ENCODE assay signal across 16 cellular contexts in the genomic region with DNA sequence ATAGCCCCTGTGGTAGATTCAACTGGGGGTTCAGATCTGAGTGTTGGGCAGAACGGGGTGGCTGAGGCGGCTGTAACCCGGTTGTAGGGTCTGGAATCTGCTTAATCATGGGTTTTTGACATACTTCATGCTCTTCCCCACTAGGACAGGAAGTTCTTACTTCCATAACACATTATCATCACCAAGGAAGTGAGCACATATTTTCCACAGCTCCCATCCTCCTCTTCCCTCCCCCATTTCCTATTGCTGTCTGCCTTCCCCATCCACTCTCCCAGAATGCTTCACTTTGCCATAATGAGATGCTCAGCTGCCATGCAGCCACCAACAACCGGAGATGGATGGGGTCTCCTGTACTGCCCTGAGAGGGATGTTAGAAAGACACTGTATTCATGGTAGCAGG. TPM values are rescaled to one million over a fixed set of nuclear protein-coding genes. Genes with fewer than 3 reads are reported as not detected.
DNase-seq lines count a peak whose midpoint lies in the region; FAIRE-seq and TF ChIP-seq lines count a peak whose summit lies in the region.
"Had no signal": no experiment of that assay in that cellular context is flagged by ENCODE, and none has a peak within 500 bp of the region (broad histone marks: within the 10 kb centered on the region; RNA-seq: fewer than 3 reads in every experiment).

No MANE protein-coding gene starts in this region.

- H3K27ac Mint-ChIP-seq in activated naive CD4-positive, alpha-beta T cell treated with anti-CD3 and anti-CD28 coated beads, Interleukin-2, amount 50 U/mL, for 24 hours, result peak overlapping the region; percentile 73
- no peak overlapping the region for H3K27ac Mint-ChIP-seq in activated naive CD4-positive, alpha-beta T cell treated with anti-CD3 and anti-CD28 coated beads, Interleukin-2, amount 10 ng/mL, durations not matched to agents 7 days and 5 days
- H3K27ac Mint-ChIP-seq: effector memory CD8-positive, alpha-beta T cell had no signal

- no peak overlapping the region for H3K4me3 ChIP-seq in cardiac fibroblast (replicated peaks in 1 of 2; ENCODE audit: low read depth in 2 of 2, low read length in 2 of 2)
- H3K4me3 ChIP-seq in kidney (ENCODE audit: low read length in 2 of 2), result no peak overlapping the region
- H3K4me3 ChIP-seq: upper lobe of left lung had no signal

- intact Hi-C loops in kidney (cut with DNase I), result no loop called here

- no peaks in the 10 kb centered on the region for H3K9me3 Mint-ChIP-seq in activated naive CD4-positive, alpha-beta T cell treated with anti-CD3 and anti-CD28 coated beads, Interleukin-2, amount 50 U/mL, for 24 hours
- H3K9me3 Mint-ChIP-seq in activated naive CD4-positive, alpha-beta T cell treated with anti-CD3 and anti-CD28 coated beads, Interleukin-2, amount 10 ng/mL, durations not matched to agents 7 days and 5 days, result no peaks in the 10 kb centered on the region
- H3K9me3 Mint-ChIP-seq: brain; effector memory CD8-positive, alpha-beta T cell had no signal

- no peaks in the 10 kb centered on the region for H3K36me3 Mint-ChIP-seq in activated naive CD4-positive, alpha-beta T cell treated with anti-CD3 and anti-CD28 coated beads, Interleukin-2, amount 50 U/mL, for 24 hours
- no peaks in the 10 kb centered on the region for H3K36me3 Mint-ChIP-seq in activated naive CD4-positive, alpha-beta T cell treated with anti-CD3 and anti-CD28 coated beads, Interleukin-2, amount 10 ng/mL, durations not matched to agents 7 days and 5 days
- H3K36me3 Mint-ChIP-seq: brain had no signal

- H3K27me3 Mint-ChIP-seq in activated naive CD4-positive, alpha-beta T cell treated with anti-CD3 and anti-CD28 coated beads, Interleukin-2, amount 50 U/mL, for 24 hours, result no peaks in the 10 kb centered on the region
- H3K27me3 Mint-ChIP-seq in activated naive CD4-positive, alpha-beta T cell treated with anti-CD3 and anti-CD28 coated beads, Interleukin-2, amount 10 ng/mL, durations not matched to agents 7 days and 5 days, result peaks cover 16% of the 10 kb centered on the region

- H3K9ac ChIP-seq in kidney (ENCODE audit: low read length in 2 of 2), result no peak overlapping the region

- TF ChIP-seq CTCF in cardiac fibroblast (IDR thresholded peaks at IDR 0.05; ENCODE audit: low read depth, low read length), result no peak
- TF ChIP-seq CTCF in kidney (IDR thresholded peaks at IDR 0.05; ENCODE audit: borderline replicate concordance, extremely low read depth, insufficient read depth), result no peak

- no peak for FAIRE-seq in kidney (lab: Jason Lieb, UNC)
- FAIRE-seq: islet of Langerhans had no signal

- no peaks in the 10 kb centered on the region for H3K4me1 Mint-ChIP-seq in activated naive CD4-positive, alpha-beta T cell treated with anti-CD3 and anti-CD28 coated beads, Interleukin-2, amount 50 U/mL, for 24 hours
- no peaks in the 10 kb centered on the region for H3K4me1 Mint-ChIP-seq in activated naive CD4-positive, alpha-beta T cell treated with anti-CD3 and anti-CD28 coated beads, Interleukin-2, amount 10 ng/mL, durations not matched to agents 7 days and 5 days

- no peaks in the 10 kb centered on the region for H3K36me3 ChIP-seq in kidney (ENCODE audit: control insufficient read depth in 1 of 2, insufficient read depth in 2 of 2, low read length in 2 of 2)
- H3K36me3 ChIP-seq: upper lobe of left lung had no signal

- DNase-seq in activated naive CD4-positive, alpha-beta T cell treated with anti-CD3 and anti-CD28 coated beads, Interleukin-2, amount 10 ng/mL, durations not matched to agents 7 days and 5 days, result no peak
- DNase-seq in Kasumi-1 (lab: John Stamatoyannopoulos, UW), result peak; percentile 43 to 47
- peak; percentile 48 to 65 for DNase-seq in cardiac fibroblast (ENCODE audit: low read depth in 2 of 2)
- peak; percentile 24 for DNase-seq in pons (ENCODE audit: low spot score)
- no peak for DNase-seq in kidney
- no peak for DNase-seq in HuH-7.5 (ENCODE audit: low spot score)
- no peak for DNase-seq in kidney glomerular epithelial cell (lab: John Stamatoyannopoulos, UW)
- DNase-seq: activated CD4-positive, alpha-beta T cell treated with anti-CD3 and anti-CD28 coated beads, Interleukin-2, amount 50 U/mL, for 4 hours; effector memory CD8-positive, alpha-beta T cell; foreskin keratinocyte; NCI-H446; stimulated activated CD8-positive, alpha-beta memory T cell treated with anti-CD3 and anti-CD28 coated beads, Interleukin-4, amount 100 ng/mL, for 48 hours had no signal

- no peak overlapping the region for H3K27ac ChIP-seq in kidney (ENCODE audit: low read depth in 2 of 2, low read length in 2 of 2)
- H3K27ac ChIP-seq: foreskin keratinocyte, upper lobe of left lung had no signal

- no peak overlapping the region for H3K4me3 Mint-ChIP-seq in activated naive CD4-positive, alpha-beta T cell treated with anti-CD3 and anti-CD28 coated beads, Interleukin-2, amount 50 U/mL, for 24 hours
- no peak overlapping the region for H3K4me3 Mint-ChIP-seq in activated naive CD4-positive, alpha-beta T cell treated with anti-CD3 and anti-CD28 coated beads, Interleukin-2, amount 10 ng/mL, durations not matched to agents 7 days and 5 days
- H3K4me3 Mint-ChIP-seq: effector memory CD8-positive, alpha-beta T cell had no signal

- H3K9me3 ChIP-seq in kidney (ENCODE audit: control insufficient read depth in 1 of 2, low read length in 2 of 2), result no peaks in the 10 kb centered on the region
- H3K9me3 ChIP-seq: upper lobe of left lung had no signal

- H3K4me1 ChIP-seq in kidney (ENCODE audit: control insufficient read depth in 1 of 2, insufficient read depth in 1 of 2, low read depth in 1 of 2, low read length in 2 of 2), result peaks cover 0 to 3% of the 10 kb centered on the region in 2 donors
- H3K4me1 ChIP-seq: foreskin keratinocyte, upper lobe of left lung had no signal

- CTCF ChIA-PET in activated naive CD4-positive, alpha-beta T cell treated with anti-CD3 and anti-CD28 coated beads, Interleukin-2, amount 10 ng/mL, durations not matched to agents 7 days and 5 days (lab: Charles Lee), result no interaction called here

RNA-seq across cellular contexts. Expression of a gene that starts 6.4 kb away (rescaled TPM):
- total RNA-seq in kidney, result 50.7 TPM
- 17.0 TPM for polyA plus RNA-seq in kidney (ENCODE audit: insufficient read depth, low read depth, low replicate concordance)

Comparison
In these comparisons a context has a peak if more than half of its experiments do, and no peak if none do; other contexts are left out.
1. DNase-seq: peak in Kasumi-1 (2 of 2), cardiac fibroblast (2 of 2) and pons (single experiment); none in activated naive CD4-positive, alpha-beta T cell treated with anti-CD3 and anti-CD28 coated beads, Interleukin-2, amount 10 ng/mL, durations not matched to agents 7 days and 5 days (single experiment), kidney (single experiment), HuH-7.5 (single experiment) and kidney glomerular epithelial cell (single experiment).